8 cellular contexts compared by ENCODE assay signal in genomic region chr5:141476132-141476909, GRCh38. TPM values are rescaled to one million over a fixed set of nuclear protein-coding genes. Genes with fewer than 3 reads are reported as not detected.
DNase-seq lines count a peak whose midpoint lies in the region; ATAC-seq and TF ChIP-seq lines count a peak whose summit lies in the region.

No MANE protein-coding gene starts in this region.

- peaks cover 0 to 9% of the 10 kb centered on the region in 2 donors for H3K4me1 ChIP-seq in neuronal stem cell (ENCODE audit: control insufficient read depth in 2 of 2, insufficient read depth in 1 of 2, low read depth in 1 of 2, low read length in 2 of 2)

- POLR2A ChIA-PET in activated B cell treated with CpG ODN at 0.5 μM for 24 hours (lab: Charles Lee): interaction anchor here (1.1 to 1.2 kb wide), 3 partner anchors 47 to 87 kb away, joined by 3 to 5 read pairs (median 4); no protein-coding TSS in a partner anchor

- peaks cover 14% of the 10 kb centered on the region for H3K79me1 ChIP-seq in neuronal stem cell (ENCODE audit: low read depth, low read length)

- TF ChIP-seq CTCF in activated B cell treated with CpG ODN at 0.5 μM for 24 hours (IDR thresholded peaks at IDR 0.05): no peak
- TF ChIP-seq CTCF in foreskin fibroblast (IDR thresholded peaks at IDR 0.05; ENCODE audit: low read depth, low read length): no peak

- H2AK5ac ChIP-seq in neuronal stem cell (ENCODE audit: low read depth, low read length): peak overlapping the region; percentile 82

- H3K4me1 Mint-ChIP-seq in activated B cell treated with CpG ODN at 0.5 μM for 24 hours: peaks cover 28% of the 10 kb centered on the region

- no peak overlapping the region for H4K91ac ChIP-seq in neuronal stem cell (ENCODE audit: low read depth, low read length, poor library complexity)

- ATAC-seq in GM21447 (IDR thresholded peaks at IDR 0.05; ENCODE audit: unreplicated experiment) (peak; percentile 25), activated B cell treated with CpG ODN at 0.5 μM for 24 hours (ENCODE audit: low read depth) (peak; percentile 15), HG02610 (IDR thresholded peaks at IDR 0.05; ENCODE audit: unreplicated experiment) (no peak)

- no peak overlapping the region for H2BK15ac ChIP-seq in neuronal stem cell (ENCODE audit: low read length)

- H2BK12ac ChIP-seq in neuronal stem cell (ENCODE audit: low read length): peak overlapping the region; percentile 76

- peaks cover 12 to 37% of the 10 kb centered on the region in 2 donors for H3K36me3 ChIP-seq in neuronal stem cell (replicated peaks in 1 of 2; ENCODE audit: control insufficient read depth in 2 of 2, insufficient read depth in 2 of 2, low read length in 2 of 2)

- H3K18ac ChIP-seq in neuronal stem cell (ENCODE audit: low read length): peak overlapping the region; percentile 89

- peak overlapping the region; percentile 95 for H3K4me2 ChIP-seq in neuronal stem cell (ENCODE audit: insufficient read depth, low read length, poor library complexity, severe bottlenecking)

- H3K4ac ChIP-seq in neuronal stem cell (ENCODE audit: low read length): no peak overlapping the region

- peak overlapping the region; percentile 8 for H3K23ac ChIP-seq in neuronal stem cell (ENCODE audit: low read depth, low read length, poor library complexity)

- peaks cover 17 to 39% of the 10 kb centered on the region in 2 donors for H3K9me3 ChIP-seq in neuronal stem cell (replicated peaks in 1 of 2; ENCODE audit: control insufficient read depth in 2 of 2, insufficient read depth in 1 of 2, low read depth in 1 of 2, low read length in 2 of 2)

- CTCF ChIA-PET in activated B cell treated with CpG ODN at 0.5 μM for 24 hours (lab: Charles Lee): interaction anchor here (0.7 to 4.6 kb wide), 13 partner anchors 10 to 88 kb away, joined by 3 to 59 read pairs (median 5); partner anchors contain the start of genes PCDHGA10, PCDHGA12 and PCDHGB6

- H2AFZ ChIP-seq in neuronal stem cell (ENCODE audit: low read length): peak overlapping the region; percentile 85

- peaks cover 2% of the 10 kb centered on the region for H3K36me3 Mint-ChIP-seq in activated B cell treated with CpG ODN at 0.5 μM for 24 hours (ENCODE audit: low read depth)

- peak overlapping the region; percentile 1 for H3K14ac ChIP-seq in neuronal stem cell (ENCODE audit: low read length)

- H3K27ac ChIP-seq in neuronal stem cell (replicated peaks; ENCODE audit: low read length): peak overlapping the region; percentile 60

- H3K27me3 Mint-ChIP-seq in activated B cell treated with CpG ODN at 0.5 μM for 24 hours: peaks cover 37% of the 10 kb centered on the region

- intact Hi-C loops in activated B cell treated with CpG ODN at 0.5 μM for 24 hours (cut with micrococcal nuclease): loop anchor here (1.0 to 2.0 kb wide), 4 partner anchors 8 to 46 kb away; partner anchors contain the start of gene PCDHGA12

- peak overlapping the region; percentile 32 for H3K27ac Mint-ChIP-seq in activated B cell treated with CpG ODN at 0.5 μM for 24 hours

- no peaks in the 10 kb centered on the region for H3K9me3 Mint-ChIP-seq in activated B cell treated with CpG ODN at 0.5 μM for 24 hours

- H4K8ac ChIP-seq in neuronal stem cell (ENCODE audit: low read depth, low read length): no peak overlapping the region

- H3K4me3 Mint-ChIP-seq in activated B cell treated with CpG ODN at 0.5 μM for 24 hours: peak overlapping the region; percentile 93

- H2BK5ac ChIP-seq in neuronal stem cell (ENCODE audit: low read length): peak overlapping the region; percentile 44

- H3K4me3 ChIP-seq in foreskin fibroblast (ENCODE audit: low read depth in 1 of 2, low read length in 2 of 2) (peak overlapping the region; percentile 78 to 99), neuronal stem cell (ENCODE audit: low read length in 2 of 2) (peak overlapping the region; percentile 44 to 84)

- DNase-seq in EH (ENCODE audit: low read depth) (peak; percentile 86), HuH-7 (ENCODE audit: low spot score) (peak; percentile 44), activated B cell treated with CpG ODN at 0.5 μM for 24 hours (no peak), foreskin fibroblast (peak; percentile 84 to 94), neuronal stem cell (ENCODE audit: low spot score) (no peak), SHP77 treated with DMSO at 0.1 percent for 48 hours (lab: John Stamatoyannopoulos, UW) (no peak)

- no peak overlapping the region for H2BK120ac ChIP-seq in neuronal stem cell (ENCODE audit: low read depth, low read length)

- peak overlapping the region; percentile 85 for H3K9ac ChIP-seq in neuronal stem cell (ENCODE audit: low read depth, low read length, poor library complexity)

- WGBS in neuronal stem cell (ENCODE audit: extremely low coverage in 2 of 2, insufficient read length in 2 of 2, insufficient replicate concordance in 1 of 2), 2 donors: no CpG with 5 or more reads among the region's 58 CpGs

- H3K27me3 ChIP-seq in neuronal stem cell (ENCODE audit: control insufficient read depth in 3 of 3, insufficient read depth in 3 of 3, low read depth in 1 of 3, low read length in 3 of 3): no peaks in the 10 kb centered on the region

RNA-seq across cellular contexts. Expression of gene PCDHGC3, which starts 0.6 kb away (rescaled TPM):
- total RNA-seq in activated B cell treated with CpG ODN at 0.5 μM for 24 hours: 2.6 and 3.3 TPM in 2 replicates
- polyA plus RNA-seq in neuronal stem cell (2013, experiment 1 of 2): 113 TPM
- 116 TPM for polyA plus RNA-seq in neuronal stem cell (2013, experiment 2 of 2)

RNA-seq across cellular contexts. Expression of gene PCDHGC4, which starts 8.5 kb away (rescaled TPM):
- 0.69 TPM in 2 replicates for total RNA-seq in activated B cell treated with CpG ODN at 0.5 μM for 24 hours
- polyA plus RNA-seq in neuronal stem cell (2013, experiment 1 of 2): 12.3 TPM
- polyA plus RNA-seq in neuronal stem cell (2013, experiment 2 of 2): 11.6 TPM

RNA-seq across cellular contexts. Expression of gene PCDHGC5, which starts 12.6 kb away (rescaled TPM):
- total RNA-seq in activated B cell treated with CpG ODN at 0.5 μM for 24 hours: 0.24 and 0.38 TPM in 2 replicates
- 1.1 TPM for polyA plus RNA-seq in neuronal stem cell (2013, experiment 1 of 2)
- polyA plus RNA-seq in neuronal stem cell (2013, experiment 2 of 2): 1.1 TPM

RNA-seq across cellular contexts. Expression of gene PCDHGA12, which starts 46.0 kb away (rescaled TPM):
- 1.3 and 1.6 TPM in 2 replicates for total RNA-seq in activated B cell treated with CpG ODN at 0.5 μM for 24 hours
- 0.10 TPM for polyA plus RNA-seq in neuronal stem cell (2013, experiment 1 of 2)
- 0.15 TPM for polyA plus RNA-seq in neuronal stem cell (2013, experiment 2 of 2)

RNA-seq across cellular contexts. Expression of gene PCDHGA11, which starts 55.5 kb away (rescaled TPM):
- 0.73 and 1.1 TPM in 2 replicates for total RNA-seq in activated B cell treated with CpG ODN at 0.5 μM for 24 hours
- polyA plus RNA-seq in neuronal stem cell (2013, experiment 1 of 2): 1.1 TPM
- 1.2 TPM for polyA plus RNA-seq in neuronal stem cell (2013, experiment 2 of 2)

Comparison
In these comparisons a context has a peak if more than half of its experiments do, and no peak if none do; other contexts are left out.
1. DNase-seq: peak in EH (single experiment), HuH-7 (single experiment) and foreskin fibroblast (2 of 2); none in activated B cell treated with CpG ODN at 0.5 μM for 24 hours (single experiment), neuronal stem cell (single experiment) and SHP77 treated with DMSO at 0.1 percent for 48 hours (single experiment).